In genomic region chr6:36851149-36851614, GRCh38 we compare ENCODE assay signal across 8 cellular contexts. TPM values are rescaled to one million over a fixed set of nuclear protein-coding genes. Genes with fewer than 3 reads are reported as not detected.
A peak's percentile ranks its signal among the peaks of the same experiment; 100 is the strongest.
DNase-seq lines count a peak whose midpoint lies in the region; ATAC-seq and TF ChIP-seq lines count a peak whose summit lies in the region.

No MANE protein-coding gene starts in this region.

- H3K9me3 ChIP-seq in neural progenitor cell (ENCODE audit: low read depth): no peaks in the 10 kb centered on the region

- DNase-seq in AML-193 (lab: John Stamatoyannopoulos, UW) (peak; percentile 72 to 85), GM12864 (ENCODE audit: low read depth) (no peak), NCI-H2107 treated with DMSO at 0.1 percent for 48 hours (lab: John Stamatoyannopoulos, UW; ENCODE audit: unreplicated experiment) (peak; percentile 9), fibroblast of the aortic adventitia (ENCODE audit: low read depth) (peak; percentile 92), neural progenitor cell (ENCODE audit: low spot score) (peak; percentile 81)

- H3F3A ChIP-seq in neural progenitor cell (ENCODE audit: low read depth): peaks cover 27% of the 10 kb centered on the region

- no peak overlapping the region for H3K27ac ChIP-seq in VCaP
- H3K27ac ChIP-seq in neural progenitor cell: no peak overlapping the region

- no peak overlapping the region for H3K4me3 Mint-ChIP-seq in neural progenitor cell

- no peak overlapping the region for H3K4me2 ChIP-seq in neural progenitor cell

- peaks cover 5% of the 10 kb centered on the region for H3K27me3 Mint-ChIP-seq in neural progenitor cell (ENCODE audit: insufficient read depth, low read depth)

- H4K20me1 ChIP-seq in neural progenitor cell (ENCODE audit: low read depth): peaks cover 14% of the 10 kb centered on the region

- H2AFZ ChIP-seq in neural progenitor cell (replicated peaks): no peak overlapping the region

- peaks cover 33% of the 10 kb centered on the region for H3K4me1 Mint-ChIP-seq in neural progenitor cell

- H3K4me3 ChIP-seq in GM12864 (ENCODE audit: low read depth, low read length) (no peak overlapping the region), fibroblast of the aortic adventitia (ENCODE audit: low read depth, low read length) (no peak overlapping the region), neural progenitor cell (no peak overlapping the region)

- peaks cover 11% of the 10 kb centered on the region for H3K4me1 ChIP-seq in neural progenitor cell

- no peaks in the 10 kb centered on the region for H3K9me3 Mint-ChIP-seq in neural progenitor cell

- H3K36me3 ChIP-seq in neural progenitor cell: no peaks in the 10 kb centered on the region

- H3K27me3 ChIP-seq in neural progenitor cell: peaks cover 5% of the 10 kb centered on the region

- H3K9ac ChIP-seq in neural progenitor cell: no peak overlapping the region

- ATAC-seq in HG03025 (IDR thresholded peaks at IDR 0.05; ENCODE audit: low FRiP score, unreplicated experiment): no peak
- no peak for ATAC-seq in GM21529 (IDR thresholded peaks at IDR 0.05; ENCODE audit: unreplicated experiment)

- TF ChIP-seq CTCF in GM12864 (IDR thresholded peaks at IDR 0.05; ENCODE audit: low read depth, low read length, missing control alignments) (peak; percentile 70), VCaP (conservative IDR thresholded peaks at IDR 0.05) (peak; percentile 86), fibroblast of the aortic adventitia (IDR thresholded peaks at IDR 0.05; ENCODE audit: insufficient read depth, low read length) (peak; percentile 81), neural progenitor cell (IDR thresholded peaks at IDR 0.05) (peak; percentile 88)

- H3K79me2 ChIP-seq in neural progenitor cell (ENCODE audit: low read depth): no peaks in the 10 kb centered on the region

- no peak overlapping the region for H3K27ac Mint-ChIP-seq in neural progenitor cell

- H3K36me3 Mint-ChIP-seq in neural progenitor cell: peaks cover 6% of the 10 kb centered on the region

RNA-seq across cellular contexts. Expression of gene CPNE5, which starts 11.9 kb away (rescaled TPM):
- 0.16 and 0.18 TPM in 2 replicates for total RNA-seq in fibroblast of the aortic adventitia (ENCODE audit: low replicate concordance)
- 0.56 TPM in 1 of 2 replicates, not detected in the other for total RNA-seq in neural progenitor cell (ENCODE audit: low replicate concordance)

RNA-seq across cellular contexts. Expression of gene PPIL1, which starts 23.4 kb away (rescaled TPM):
- total RNA-seq in fibroblast of the aortic adventitia (ENCODE audit: low replicate concordance): 11.4 and 36.9 TPM in 2 replicates
- total RNA-seq in neural progenitor cell (ENCODE audit: low replicate concordance): 81.6 and 93.1 TPM in 2 replicates

RNA-seq across cellular contexts. Expression of gene C6orf89, which starts 34.6 kb away (rescaled TPM):
- total RNA-seq in fibroblast of the aortic adventitia (ENCODE audit: low replicate concordance): 23.8 and 58.2 TPM in 2 replicates
- 17.8 and 21.2 TPM in 2 replicates for total RNA-seq in neural progenitor cell (ENCODE audit: low replicate concordance)
